ENCODE assay signal across 9 cellular contexts in the genomic region with DNA sequence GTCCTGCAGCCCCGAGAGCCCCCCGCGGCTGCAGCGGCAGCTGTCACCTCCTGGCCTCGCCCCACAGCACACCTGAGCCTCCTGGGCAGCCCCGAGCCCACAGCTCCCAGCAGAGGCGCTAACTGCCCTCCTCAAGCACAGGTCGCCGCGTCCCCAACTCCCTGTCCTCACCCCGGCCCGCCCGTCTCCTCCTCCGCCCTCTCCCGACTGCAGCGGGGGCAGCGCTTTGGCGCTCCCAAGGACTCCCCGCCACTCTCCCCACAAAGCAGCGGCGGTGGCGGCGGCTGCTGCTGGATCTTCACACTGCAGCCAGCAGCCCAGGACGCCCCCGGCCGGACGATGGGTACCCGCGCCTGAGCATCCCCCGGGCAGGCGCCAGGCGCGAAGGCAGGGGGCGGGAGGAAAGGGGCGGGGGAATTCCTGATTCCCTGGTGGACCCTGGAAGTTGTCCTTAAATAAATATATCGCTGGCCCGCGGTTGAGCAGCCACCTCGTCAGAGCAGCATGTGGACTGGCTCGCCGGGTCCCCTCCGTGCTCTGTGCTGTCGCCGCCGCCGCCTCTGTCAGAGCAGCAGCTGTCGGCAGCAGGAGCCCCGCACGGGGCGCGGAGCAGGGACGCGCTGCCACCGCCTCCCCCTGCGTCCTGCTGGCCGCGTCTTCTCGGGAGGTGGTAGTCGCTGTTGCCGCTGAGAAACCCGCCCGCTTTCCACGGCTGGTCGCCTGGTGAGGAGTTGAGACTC. TPM values are rescaled to one million over a fixed set of nuclear protein-coding genes. Genes with fewer than 3 reads are reported as not detected.
A peak's percentile ranks its signal among the peaks of the same experiment; 100 is the strongest.
DNase-seq lines count a peak whose midpoint lies in the region; ATAC-seq, FAIRE-seq and TF ChIP-seq lines count a peak whose summit lies in the region.
"Had no signal": no experiment of that assay in that cellular context is flagged by ENCODE, and none has a peak within 500 bp of the region (broad histone marks: within the 10 kb centered on the region; RNA-seq: fewer than 3 reads in every experiment).

A gene (plus strand): TSS at position 485 of the 740 bp plus-strand sequence. CDS start 277 bp downstream, outside the sequence.

- H3K9ac ChIP-seq in colonic mucosa (ENCODE audit: low read depth in 2 of 2, low read length in 2 of 2) = peak within 1 kb of the TSS in 1 of 2 donors; percentile 40

- DNase-seq in stimulated activated CD4-positive, alpha-beta T cell treated with anti-CD3 and anti-CD28 coated beads, Interleukin-15, amount 100 ng/mL, for 24 hours = peak; percentile 8
- DNase-seq in stimulated activated CD4-positive, alpha-beta T cell treated with anti-CD3 and anti-CD28 coated beads, Interleukin-12 subunit alpha, Interleukin-12 subunit beta, amount 100 ng/mL, for 4 hours = no peak
- no peak for DNase-seq in colonic mucosa
- peak; percentile 38 to 76 for DNase-seq in aorta
- no peak for DNase-seq in HTR-8/SVneo (ENCODE audit: insufficient read length, low spot score)
- DNase-seq in H54 (ENCODE audit: insufficient read length, low spot score) = no peak

- H3K27me3 ChIP-seq in colonic mucosa = peaks cover 29% of the 10 kb centered on the region
- no peaks in the 10 kb centered on the region for H3K27me3 ChIP-seq in aorta (ENCODE audit: control insufficient read depth in 1 of 2, insufficient read depth in 2 of 2, low read length in 1 of 2)

- H3K4me1 ChIP-seq in colonic mucosa = peaks cover 4% of the 10 kb centered on the region
- H3K4me1 ChIP-seq in mesodermal cell (ENCODE audit: control insufficient read depth, insufficient read depth, low read length, poor library complexity, severe bottlenecking) = no peaks in the 10 kb centered on the region
- no peaks in the 10 kb centered on the region for H3K4me1 ChIP-seq in aorta (ENCODE audit: control insufficient read depth in 1 of 2, insufficient read depth in 2 of 2, low read length in 2 of 2)

- ATAC-seq in aorta (ENCODE audit: low FRiP score) (peak; percentile 58), HG03097 (IDR thresholded peaks at IDR 0.05; ENCODE audit: low FRiP score, unreplicated experiment) (no peak)

- H3K4me3 ChIP-seq in colonic mucosa (peak within 1 kb of the TSS; percentile 19), mesodermal cell (ENCODE audit: extremely low read depth, insufficient read depth, low read length, poor library complexity, severe bottlenecking) (peak within 1 kb of the TSS; percentile 35), aorta (ENCODE audit: low read length in 2 of 2) (peak within 1 kb of the TSS in 1 of 2 donors; percentile 12)

- H3K27ac ChIP-seq in colonic mucosa (no peak within 1 kb of the TSS), mesodermal cell (ENCODE audit: low read depth, low read length, severe bottlenecking) (no peak within 1 kb of the TSS), aorta (ENCODE audit: low read depth in 1 of 2, low read length in 2 of 2) (no peak within 1 kb of the TSS)

- no peak for TF ChIP-seq POLR2A in H54 (IDR thresholded peaks at IDR 0.05; ENCODE audit: low read depth, low read length)

- H3K9me3 ChIP-seq in colonic mucosa (no peaks in the 10 kb centered on the region), mesodermal cell (ENCODE audit: control insufficient read depth, low read length) (no peaks in the 10 kb centered on the region), aorta (ENCODE audit: control insufficient read depth, low read length) (no peaks in the 10 kb centered on the region)

- no peaks in the 10 kb centered on the region for H3K36me3 ChIP-seq in colonic mucosa
- no peaks in the 10 kb centered on the region for H3K36me3 ChIP-seq in mesodermal cell (ENCODE audit: control insufficient read depth, insufficient read depth, low read length)
- no peaks in the 10 kb centered on the region for H3K36me3 ChIP-seq in aorta (ENCODE audit: control insufficient read depth in 1 of 2, insufficient read depth in 2 of 2, low read length in 1 of 2)

- no peak for FAIRE-seq in HTR-8/SVneo (lab: Jason Lieb, UNC)
- no peak for FAIRE-seq in H54 (lab: Jason Lieb, UNC)

- no peak for TF ChIP-seq CTCF in colonic mucosa (IDR thresholded peaks at IDR 0.05)

- intact Hi-C loops in colonic mucosa (cut with DNase I) = no loop called here
- intact Hi-C loops in aorta (cut with DNase I) = no loop called here

- 0% methylated on average over 26 to 53 of the region's 64 CpGs for WGBS in mesodermal cell (ENCODE audit: insufficient coverage in 2 of 2), 2 experiments
- WGBS in aorta, 2 donors = 1% methylated on average over 54 to 64 of the region's 64 CpGs

RNA-seq across cellular contexts. Expression of the gene that starts here (rescaled TPM):
- total RNA-seq in colonic mucosa = not detected
- not detected for polyA plus RNA-seq in mesodermal cell (2013, experiment 1 of 2)
- polyA plus RNA-seq in mesodermal cell (2013, experiment 2 of 2) = not detected
- not detected for total RNA-seq in aorta
- polyA plus RNA-seq in aorta = not detected
- total RNA-seq: RPMI7951 had no signal

Comparison
In these comparisons a context has a peak if more than half of its experiments do, and no peak if none do; other contexts are left out.
1. Peak in DNase-seq and ATAC-seq in aorta; RNA of the gene not detected or under 1 TPM.